ENCODE assay signal across 1 cellular context in genomic region chr19:18831524-18832330, GRCh38.
A peak's percentile ranks its signal among the peaks of the same experiment; 100 is the strongest.
TF ChIP-seq lines count a peak whose summit lies in the region.

Gene UPF1 (plus strand): TSS chr19:18831959. CDS start chr19:18832210, 251 bp downstream.

TF ChIP-seq in GM12878, 131 proteins besides CTCF, POLR2A, EP300 and RAD21 (continued from another document and continues in another):
- no peak for TF ChIP-seq ZBTB11 (CRISPR knock-in tag; IDR thresholded peaks at IDR 0.05)
- TF ChIP-seq NBN (IDR thresholded peaks at IDR 0.05) = 0 out of 2 replicates have a peak, but pooled peaks have one; percentile 32
- TF ChIP-seq SPI1 (IDR thresholded peaks at IDR 0.05; ENCODE audit: borderline replicate concordance, insufficient read depth, low read depth, low read length) = peak; percentile 35; the same call in 1 of the 2 replicates
- no peak for TF ChIP-seq ATF7 (IDR thresholded peaks at IDR 0.05; ENCODE audit: low read depth)
- peak; percentile 43 for TF ChIP-seq RELA (IDR thresholded peaks at IDR 0.05; ENCODE audit: borderline replicate concordance, partially characterized antibody)
- TF ChIP-seq BCL11A (IDR thresholded peaks at IDR 0.05; ENCODE audit: low read depth, low read length) = peak; percentile 39; the same call in 1 of the 2 replicates
- TF ChIP-seq PKNOX1 (IDR thresholded peaks at IDR 0.05) = no peak
- no peak for TF ChIP-seq EED (IDR thresholded peaks at IDR 0.05; ENCODE audit: low read depth)
- peak; percentile 13 for TF ChIP-seq MEF2B (IDR thresholded peaks at IDR 0.05; ENCODE audit: partially characterized antibody, poor library complexity, severe bottlenecking)
- TF ChIP-seq LARP7 (IDR thresholded peaks at IDR 0.05) = peak; percentile 100
- no peak for TF ChIP-seq CBFB (IDR thresholded peaks at IDR 0.05; ENCODE audit: low read depth)
- peak; percentile 88 for TF ChIP-seq ZNF687 (IDR thresholded peaks at IDR 0.05)
- TF ChIP-seq ZNF217 (IDR thresholded peaks at IDR 0.05) = no peak; the same call in 1 of the 2 replicates
- TF ChIP-seq MEF2A (IDR thresholded peaks at IDR 0.05; ENCODE audit: insufficient read depth, low read depth, low read length) = no peak
- no peak for TF ChIP-seq ZBTB40 (IDR thresholded peaks at IDR 0.05; ENCODE audit: borderline replicate concordance)
- TF ChIP-seq EGR1 (IDR thresholded peaks at IDR 0.05; ENCODE audit: borderline replicate concordance in 1 of 2, low read depth in 2 of 2, low read length in 2 of 2) = peak in 1 of 2 experiments; percentile 82; a peak in 1 of 3 replicates
- TF ChIP-seq SRF (IDR thresholded peaks at IDR 0.05; ENCODE audit: low read depth in 2 of 2, low read length in 2 of 2) = no peak
- peak; percentile 92 for TF ChIP-seq TAF1 (IDR thresholded peaks at IDR 0.05; ENCODE audit: borderline replicate concordance, low read depth, low read length)
- peak; percentile 88 for TF ChIP-seq ZNF207 (IDR thresholded peaks at IDR 0.05; ENCODE audit: borderline replicate concordance)
- no peak for TF ChIP-seq GABPA (IDR thresholded peaks at IDR 0.05; ENCODE audit: low read depth)
- no peak for TF ChIP-seq WRNIP1 (IDR thresholded peaks at IDR 0.05; ENCODE audit: borderline replicate concordance, low read depth, low read length)
- peak; percentile 99 for TF ChIP-seq GATAD2B (conservative IDR thresholded peaks at IDR 0.05; ENCODE audit: low read depth)
- no peak for TF ChIP-seq HDAC6 (IDR thresholded peaks at IDR 0.05; ENCODE audit: unreplicated experiment)
- peak; percentile 86 for TF ChIP-seq NRF1 (conservative IDR thresholded peaks at IDR 0.05; ENCODE audit: low read depth, low read length)
- 0 out of 4 replicates have a peak, but pooled peaks of 1 of the 2 experiments have one; percentile 10 for TF ChIP-seq IKZF2 (IDR thresholded peaks at IDR 0.05)
- peak; percentile 86 for TF ChIP-seq POLR2AphosphoS5 (IDR thresholded peaks at IDR 0.05; ENCODE audit: low read length)
- no peak for TF ChIP-seq NR2C2 (IDR thresholded peaks at IDR 0.05; ENCODE audit: borderline replicate concordance, control insufficient read depth, insufficient read length, low read depth)
- TF ChIP-seq HDGF (IDR thresholded peaks at IDR 0.05) = 0 out of 2 replicates have a peak, but pooled peaks have one; percentile 24
- TF ChIP-seq SREBF1 (IDR thresholded peaks at IDR 0.05; ENCODE audit: low read length) = no peak
- TF ChIP-seq SIN3A (IDR thresholded peaks at IDR 0.05; ENCODE audit: low read depth, low read length) = peak; percentile 84
- TF ChIP-seq ELK1 (IDR thresholded peaks at IDR 0.05; ENCODE audit: low read depth, low read length) = 0 out of 2 replicates have a peak, but pooled peaks have one; percentile 46
- peak; percentile 78 for TF ChIP-seq NR2F1 (conservative IDR thresholded peaks at IDR 0.05)
- no peak for TF ChIP-seq ATF3 (IDR thresholded peaks at IDR 0.05; ENCODE audit: borderline replicate concordance, extremely low read depth, low read depth, low read length)
- no peak for TF ChIP-seq CBX3 (IDR thresholded peaks at IDR 0.05; ENCODE audit: borderline replicate concordance, low read depth)
- peak; percentile 68 for TF ChIP-seq ZNF24 (IDR thresholded peaks at IDR 0.05)
- no peak for TF ChIP-seq NFIC (IDR thresholded peaks at IDR 0.05; ENCODE audit: low read depth, low read length)
- 0 out of 2 replicates have a peak, but pooled peaks have one; percentile 12 for TF ChIP-seq BCLAF1 (IDR thresholded peaks at IDR 0.05)
- no peak for TF ChIP-seq KAT2A (conservative IDR thresholded peaks at IDR 0.05; ENCODE audit: control insufficient read depth, low read depth, low read length)
- TF ChIP-seq POLR2AphosphoS2 (IDR thresholded peaks at IDR 0.05; ENCODE audit: low read depth, low read length) = peak; percentile 75; the same call in 1 of the 2 replicates
- peak; percentile 92 for TF ChIP-seq DPF2 (IDR thresholded peaks at IDR 0.05)
- TF ChIP-seq MTA2 (IDR thresholded peaks at IDR 0.05; ENCODE audit: low read depth) = peak; percentile 68
- TF ChIP-seq HSF1 (IDR thresholded peaks at IDR 0.05; ENCODE audit: low read depth, low read length) = no peak
- peak; percentile 85; the same call in 1 of the 2 replicates for TF ChIP-seq RB1 (IDR thresholded peaks at IDR 0.05; ENCODE audit: borderline replicate concordance)
